Comparison of ENCODE assay signal across 16 cellular contexts in genomic region chr3:159853506-159853864, GRCh38. TPM values are rescaled to one million over a fixed set of nuclear protein-coding genes. Genes with fewer than 3 reads are reported as not detected.
DNase-seq lines count a peak whose midpoint lies in the region; ATAC-seq, FAIRE-seq and TF ChIP-seq lines count a peak whose summit lies in the region.
"Had no signal": no experiment of that assay in that cellular context is flagged by ENCODE, and none has a peak within 500 bp of the region (broad histone marks: within the 10 kb centered on the region; RNA-seq: fewer than 3 reads in every experiment).

No MANE protein-coding gene starts in this region.

- H4K20me1 ChIP-seq in endothelial cell of umbilical vein (replicated peaks; ENCODE audit: control insufficient read depth, extremely low read depth, insufficient read depth, low read length): no peaks in the 10 kb centered on the region

- intact Hi-C loops in left cardiac atrium (cut with DNase I): no loop called here
- intact Hi-C loops in endothelial cell of umbilical vein (cut with micrococcal nuclease): loop anchor here (1.0 to 10.0 kb wide), 3 partner anchors 24 to 551 kb away; no protein-coding TSS in a partner anchor
- intact Hi-C loops in upper lobe of right lung (cut with DNase I): no loop called here

- TF ChIP-seq POLR2A in endothelial cell of umbilical vein (IDR thresholded peaks at IDR 0.05; ENCODE audit: low read depth, low read length): peak; percentile 55

- no peaks in the 10 kb centered on the region for H3K9me3 ChIP-seq in cardiac muscle cell (ENCODE audit: low read depth)
- no peaks in the 10 kb centered on the region for H3K9me3 ChIP-seq in endothelial cell of umbilical vein (replicated peaks; ENCODE audit: control insufficient read depth, insufficient read depth, low read length)
- H3K9me3 ChIP-seq in neuron (ENCODE audit: low read length): no peaks in the 10 kb centered on the region
- H3K9me3 ChIP-seq in upper lobe of right lung: no peaks in the 10 kb centered on the region

- CTCF ChIA-PET in endothelial cell of umbilical vein (lab: Charles Lee): interaction anchor here (0.9 to 9.7 kb wide), 16 partner anchors 12 to 260 kb away, joined by 3 to 145 read pairs (median 5); partner anchors contain the start of genes IL12A and SCHIP1

- H3K27ac ChIP-seq in cardiac muscle cell: peak overlapping the region; percentile 98
- peak overlapping the region; percentile 97 for H3K27ac ChIP-seq in endothelial cell of umbilical vein (ENCODE audit: insufficient read depth, low read depth, low read length)
- peak overlapping the region; percentile 75 for H3K27ac ChIP-seq in upper lobe of right lung

- TF ChIP-seq CTCF in cardiac muscle cell (IDR thresholded peaks at IDR 0.05; ENCODE audit: low read depth, low read length): no peak
- no peak for TF ChIP-seq CTCF in endothelial cell of umbilical vein (IDR thresholded peaks at IDR 0.05; ENCODE audit: extremely low read depth in 1 of 2, insufficient read depth in 1 of 2, low read depth in 1 of 2, low read length in 2 of 2)
- no peak for TF ChIP-seq CTCF in upper lobe of right lung (IDR thresholded peaks at IDR 0.05)

- peak overlapping the region; percentile 85 for H3K9ac ChIP-seq in endothelial cell of umbilical vein (replicated peaks; ENCODE audit: extremely low read depth, insufficient read depth, low read length)

- FAIRE-seq in endothelial cell of umbilical vein (lab: Jason Lieb, UNC) (no peak), RCC 7860 (lab: Jason Lieb, UNC) (no peak)
- FAIRE-seq: colon, GM12892, HepG2 had no signal

- peaks cover 55% of the 10 kb centered on the region for H3K79me2 ChIP-seq in endothelial cell of umbilical vein (ENCODE audit: control insufficient read depth, insufficient read depth, low read length)

- POLR2A ChIA-PET in endothelial cell of umbilical vein (lab: Charles Lee): interaction anchor here (0.6 to 6.2 kb wide), 14 partner anchors 9 to 153 kb away, joined by 3 to 53 read pairs (median 8); partner anchors contain the start of gene SCHIP1

- no peak for DNase-seq in cardiac muscle cell (ENCODE audit: low read depth in 1 of 2, low spot score in 1 of 2)
- DNase-seq in left cardiac atrium: no peak
- DNase-seq in endothelial cell of umbilical vein (ENCODE audit: low read depth, low spot score): no peak
- DNase-seq in upper lobe of right lung: no peak
- DNase-seq in activated CD8-positive, alpha-beta memory T cell treated with anti-CD3 and anti-CD28 coated beads for 24 hours: no peak
- no peak for DNase-seq in RCC 7860 (ENCODE audit: low spot score)
- DNase-seq in activated CD4-positive, alpha-beta T cell treated with anti-CD3 and anti-CD28 coated beads for 48 hours: no peak
- DNase-seq: activated CD8-positive, alpha-beta memory T cell treated with anti-CD3 and anti-CD28 coated beads, Interleukin-2, amount 10 ng/mL, durations not matched to agents 7 days and 5 days; NCI-H1436; SHP77 treated with DMSO at 0.1 percent for 48 hours; stimulated activated CD4-positive, alpha-beta T cell treated with anti-CD3 and anti-CD28 coated beads, Interleukin-4, amount 100 ng/mL, for 24 hours; stimulated activated naive CD8-positive, alpha-beta T cell treated with anti-CD3 and anti-CD28 coated beads, Interleukin-15, Interleukin-2, amounts not matched to agents 100 U/mL and 50 U/mL, for 24 hours had no signal

- H3K4me1 ChIP-seq in cardiac muscle cell (ENCODE audit: low read depth) (peaks cover 62% of the 10 kb centered on the region), endothelial cell of umbilical vein (ENCODE audit: control insufficient read depth, extremely low read depth, insufficient read depth, low read length) (peaks cover 70% of the 10 kb centered on the region), neuron (ENCODE audit: insufficient read depth, low read length) (peaks cover 58% of the 10 kb centered on the region), upper lobe of right lung (peaks cover 48% of the 10 kb centered on the region)

- ATAC-seq in left cardiac atrium (no peak), upper lobe of right lung (no peak)
- ATAC-seq: activated CD8-positive, alpha-beta memory T cell treated with anti-CD3 and anti-CD28 coated beads, Interleukin-2, amount 10 ng/mL, durations not matched to agents 7 days and 5 days; HepG2; stimulated activated naive CD8-positive, alpha-beta T cell treated with anti-CD3 and anti-CD28 coated beads, Interleukin-15, Interleukin-2, amounts not matched to agents 100 U/mL and 50 U/mL, for 24 hours had no signal

- no peaks in the 10 kb centered on the region for H3K9me1 ChIP-seq in endothelial cell of umbilical vein (replicated peaks; ENCODE audit: control insufficient read depth, extremely low read depth, insufficient read depth, low read length)

- H3K36me3 ChIP-seq in cardiac muscle cell (peaks cover 5% of the 10 kb centered on the region), endothelial cell of umbilical vein (ENCODE audit: control insufficient read depth in 2 of 2, extremely low read depth in 1 of 2, insufficient read depth in 2 of 2, low read length in 2 of 2) (no peaks in the 10 kb centered on the region), neuron (ENCODE audit: insufficient read depth, low read length) (no peaks in the 10 kb centered on the region), upper lobe of right lung (no peaks in the 10 kb centered on the region)

- H3K27me3 ChIP-seq in cardiac muscle cell (no peaks in the 10 kb centered on the region), endothelial cell of umbilical vein (ENCODE audit: control insufficient read depth in 2 of 2, insufficient read depth in 2 of 2, low read length in 2 of 2) (no peaks in the 10 kb centered on the region), neuron (ENCODE audit: insufficient read depth, low read length) (no peaks in the 10 kb centered on the region), upper lobe of right lung (no peaks in the 10 kb centered on the region)

- dilution Hi-C loops in endothelial cell of umbilical vein (cut with MboI; ENCODE audit: extremely low pct_ligation_motif_present, low sequenced_read_pairs): no loop called here

- H2AFZ ChIP-seq in endothelial cell of umbilical vein (ENCODE audit: low read depth, low read length) (no peak overlapping the region), neuron (ENCODE audit: low read depth, low read length) (no peak overlapping the region)

- no TSS peak for BruUV-seq in endothelial cell of umbilical vein (replicated peaks; lab: Mats Ljungman, UMichigan)

- H3K4me3 ChIP-seq in cardiac muscle cell (peak overlapping the region; percentile 26), endothelial cell of umbilical vein (replicated peaks in 1 of 3; ENCODE audit: insufficient read depth in 1 of 3, low read depth in 1 of 3, low read length in 3 of 3) (peak overlapping the region in 2 of 3 experiments; percentile 45 to 52), neuron (ENCODE audit: low read length) (peak overlapping the region; percentile 47), upper lobe of right lung (peak overlapping the region; percentile 22)

- H3K4me2 ChIP-seq in endothelial cell of umbilical vein (ENCODE audit: insufficient read depth, low read length): peak overlapping the region; percentile 91

TF ChIP-seq in endothelial cell of umbilical vein, 7 proteins besides CTCF, POLR2A, EP300 and RAD21:
- TF ChIP-seq FOS (IDR thresholded peaks at IDR 0.05; ENCODE audit: borderline replicate concordance, insufficient read depth, low read length): no peak
- TF ChIP-seq EZH2 (IDR thresholded peaks at IDR 0.05; ENCODE audit: borderline replicate concordance, low read depth, low read length, severe bottlenecking): no peak
- no peak for TF ChIP-seq GATA2 (IDR thresholded peaks at IDR 0.05; ENCODE audit: insufficient read depth, insufficient read length, low read depth, low read length)
- no peak for TF ChIP-seq POLR2AphosphoS5 (IDR thresholded peaks at IDR 0.05; ENCODE audit: insufficient read depth, low read depth, low read length)
- TF ChIP-seq MAX (IDR thresholded peaks at IDR 0.05; ENCODE audit: insufficient read depth, insufficient read length): no peak
- TF ChIP-seq JUN (IDR thresholded peaks at IDR 0.05; ENCODE audit: borderline replicate concordance, insufficient read depth, insufficient read length, low read depth): no peak
- no peak for TF ChIP-seq MYC (IDR thresholded peaks at IDR 0.05; ENCODE audit: low read depth, low read length)

RNA-seq across cellular contexts. Expression of gene SCHIP1, which starts 13.8 kb away (rescaled TPM):
- total RNA-seq in cardiac muscle cell: 50.5 and 67.8 TPM in 2 replicates
- 52.5 and 58.0 TPM in 2 replicates for polyA plus RNA-seq in cardiac muscle cell
- 10 to 100 TPM; 31.0 to 46.9 TPM for total RNA-seq in left cardiac atrium
- 23.1 and 34.5 TPM in 2 replicates for total RNA-seq in endothelial cell of umbilical vein
- 9.4 and 16.9 TPM in 2 replicates for polyA plus RNA-seq in endothelial cell of umbilical vein
- polyA plus RNA-seq in endothelial cell of umbilical vein (2011; cell fraction: cytosol; rRNA removed): 17.9 and 20.5 TPM in 2 replicates
- polyA plus RNA-seq in endothelial cell of umbilical vein (2011; cell fraction: nucleus; rRNA removed): 44.2 and 53.9 TPM in 2 replicates
- polyA plus RNA-seq in endothelial cell of umbilical vein (2012): 15.5 and 20.4 TPM in 2 replicates
- polyA minus RNA-seq in endothelial cell of umbilical vein: 19.9 and 28.8 TPM in 2 replicates
- not detected for polyA minus RNA-seq in endothelial cell of umbilical vein (2011; cell fraction: cytosol; rRNA and poly(A)+ RNA removed)
- polyA minus RNA-seq in endothelial cell of umbilical vein (2011; cell fraction: nucleus; rRNA and poly(A)+ RNA removed): 48.3 and 71.4 TPM in 2 replicates
- total RNA-seq in upper lobe of right lung: 15.0 TPM
- polyA plus RNA-seq: HepG2 had no signal
